Comparison of ENCODE assay signal across 9 cellular contexts in genomic region chr3:14404396-14405119, GRCh38. TPM values are rescaled to one million over a fixed set of nuclear protein-coding genes. Genes with fewer than 3 reads are reported as not detected.
A peak's percentile ranks its signal among the peaks of the same experiment; 100 is the strongest.
DNase-seq lines count a peak whose midpoint lies in the region; ATAC-seq and TF ChIP-seq lines count a peak whose summit lies in the region.
"Had no signal": no experiment of that assay in that cellular context is flagged by ENCODE, and none has a peak within 500 bp of the region (broad histone marks: within the 10 kb centered on the region; RNA-seq: fewer than 3 reads in every experiment).

No MANE protein-coding gene starts in this region.

- TF ChIP-seq CTCF in CD14-positive monocyte (IDR thresholded peaks at IDR 0.05) (no peak), colonic mucosa (IDR thresholded peaks at IDR 0.05) (no peak)

- H3K4me3 ChIP-seq in colonic mucosa: peak overlapping the region; percentile 74
- H3K4me3 ChIP-seq in neuron (ENCODE audit: low read length): peak overlapping the region; percentile 54

- peak overlapping the region; percentile 45 to 99 (median 98) for H3K27ac Mint-ChIP-seq in CD14-positive monocyte

- no peak for DNase-seq in CD14-positive monocyte (ENCODE audit: low spot score)
- DNase-seq in KBM-7: peak; percentile 13
- DNase-seq in colonic mucosa: no peak
- DNase-seq in ureter (ENCODE audit: low spot score): no peak
- DNase-seq in NCI-H446 (lab: John Stamatoyannopoulos, UW): no peak
- DNase-seq in NCI-H526 (lab: John Stamatoyannopoulos, UW): no peak
- DNase-seq: activated CD4-positive, alpha-beta T cell treated with anti-CD3 and anti-CD28 coated beads for 4 hours had no signal

- H2AFZ ChIP-seq in neuron (ENCODE audit: low read depth, low read length): no peak overlapping the region

- peak overlapping the region; percentile 14 to 36 for H3K9ac ChIP-seq in colonic mucosa (ENCODE audit: low read depth in 2 of 2, low read length in 2 of 2)

- in situ Hi-C loops in KBM-7 (cut with MboI; ENCODE audit: low pct_unique_long_range_greater_than_20kb, low sequenced_read_pairs): no loop called here

- H3K4me1 ChIP-seq in colonic mucosa: peaks cover 5% of the 10 kb centered on the region
- peaks cover 16% of the 10 kb centered on the region for H3K4me1 ChIP-seq in neuron (ENCODE audit: insufficient read depth, low read length)

- peaks cover 71% of the 10 kb centered on the region for H3K4me1 Mint-ChIP-seq in CD14-positive monocyte

- peaks cover 0 to 2% (median 0%) of the 10 kb centered on the region in 7 donors for H3K9me3 Mint-ChIP-seq in CD14-positive monocyte

- no peak overlapping the region for H3K27ac ChIP-seq in colonic mucosa

- intact Hi-C loops in CD14-positive monocyte (cut with micrococcal nuclease): loop anchor here (5.0 kb wide), 1 partner anchor 38 kb away; no protein-coding TSS in a partner anchor
- intact Hi-C loops in colonic mucosa (cut with DNase I): loop anchor here (5.0 kb wide), 1 partner anchor 53 kb away; no protein-coding TSS in a partner anchor

- H3K27me3 Mint-ChIP-seq in CD14-positive monocyte (ENCODE audit: low read depth in 3 of 3): peaks cover 7 to 14% (median 12%) of the 10 kb centered on the region in 3 donors

- H3K36me3 ChIP-seq in colonic mucosa (no peaks in the 10 kb centered on the region), neuron (ENCODE audit: insufficient read depth, low read length) (no peaks in the 10 kb centered on the region)

- peaks cover 41 to 43% of the 10 kb centered on the region in 2 donors for H3K36me3 Mint-ChIP-seq in CD14-positive monocyte

- ATAC-seq in HG03045 (IDR thresholded peaks at IDR 0.05; ENCODE audit: unreplicated experiment): no peak

- H3K9me3 ChIP-seq in colonic mucosa (no peaks in the 10 kb centered on the region), neuron (ENCODE audit: low read length) (no peaks in the 10 kb centered on the region)

- H3K27me3 ChIP-seq in colonic mucosa: no peaks in the 10 kb centered on the region
- H3K27me3 ChIP-seq in neuron (ENCODE audit: insufficient read depth, low read length): peaks cover 4% of the 10 kb centered on the region

- H3K4me3 Mint-ChIP-seq in CD14-positive monocyte: peak overlapping the region; percentile 99

RNA-seq across cellular contexts. Expression of gene SLC6A6, which starts 2.2 kb away (rescaled TPM):
- polyA plus RNA-seq in CD14-positive monocyte: 10 to 100 TPM; 18.4 to 24.5 TPM
- 10 to 100 TPM in 1 of 2 donors, 1 to 10 TPM in 1; 7.2 to 13.0 TPM for total RNA-seq in colonic mucosa
- 19.4 TPM for total RNA-seq in ureter
